ENCODE assay signal across 1 cellular context in the genomic region with DNA sequence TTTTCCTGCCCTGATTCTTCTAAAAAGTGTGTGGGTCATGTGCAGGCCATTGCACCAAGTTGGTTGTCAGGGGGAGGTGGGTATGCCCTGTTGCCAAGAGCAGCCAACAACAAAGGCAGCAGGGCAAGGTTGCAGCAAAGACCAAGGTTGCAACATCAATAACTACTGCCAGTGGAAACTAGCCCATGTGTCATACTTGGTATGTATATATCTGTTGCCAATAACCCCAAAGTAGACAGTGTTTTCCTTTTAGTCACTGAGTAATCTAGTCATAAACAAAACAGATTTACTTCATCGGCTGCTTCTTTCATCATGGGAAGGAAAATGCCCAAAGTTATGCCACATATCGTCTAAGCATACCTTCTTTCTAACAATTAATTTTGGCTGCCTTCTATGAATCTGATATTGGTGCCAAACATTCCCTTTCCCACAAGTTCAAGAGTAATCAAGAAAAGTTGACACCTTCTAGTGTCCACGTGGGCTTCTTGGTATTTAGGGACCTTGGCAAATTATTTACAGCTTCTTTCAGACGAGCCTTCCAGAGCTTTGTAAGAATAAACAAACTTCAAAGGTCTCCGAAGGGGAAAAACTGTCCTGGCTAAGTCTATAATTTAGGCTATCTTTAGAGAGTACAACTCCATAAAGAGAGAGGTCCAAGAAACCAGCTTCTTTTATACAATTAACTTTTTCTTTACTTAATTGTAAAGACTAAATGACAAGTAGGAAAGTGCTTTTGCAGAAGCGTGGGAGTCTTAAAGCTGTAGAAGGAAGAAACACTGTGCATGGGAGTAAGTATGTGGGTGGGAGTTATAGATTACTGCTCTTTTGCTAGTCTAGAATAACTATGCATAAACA.
TF ChIP-seq lines count a peak whose summit lies in the region.

No MANE protein-coding gene starts in this region.

TF ChIP-seq in HepG2, 621 proteins besides CTCF, POLR2A, EP300 and RAD21 (continued from another document and continues in another):
- TF ChIP-seq, protein P1, sequence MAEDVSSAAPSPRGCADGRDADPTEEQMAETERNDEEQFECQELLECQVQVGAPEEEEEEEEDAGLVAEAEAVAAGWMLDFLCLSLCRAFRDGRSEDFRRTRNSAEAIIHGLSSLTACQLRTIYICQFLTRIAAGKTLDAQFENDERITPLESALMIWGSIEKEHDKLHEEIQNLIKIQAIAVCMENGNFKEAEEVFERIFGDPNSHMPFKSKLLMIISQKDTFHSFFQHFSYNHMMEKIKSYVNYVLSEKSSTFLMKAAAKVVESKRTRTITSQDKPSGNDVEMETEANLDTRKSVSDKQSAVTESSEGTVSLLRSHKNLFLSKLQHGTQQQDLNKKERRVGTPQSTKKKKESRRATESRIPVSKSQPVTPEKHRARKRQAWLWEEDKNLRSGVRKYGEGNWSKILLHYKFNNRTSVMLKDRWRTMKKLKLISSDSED (CRISPR knock-in tag; IDR thresholded peaks at IDR 0.05), result no peak
- TF ChIP-seq ZNF24 (IDR thresholded peaks at IDR 0.05), result no peak
- TF ChIP-seq ZKSCAN5 (CRISPR knock-in tag; IDR thresholded peaks at IDR 0.05), result no peak
- TF ChIP-seq, protein P2, sequence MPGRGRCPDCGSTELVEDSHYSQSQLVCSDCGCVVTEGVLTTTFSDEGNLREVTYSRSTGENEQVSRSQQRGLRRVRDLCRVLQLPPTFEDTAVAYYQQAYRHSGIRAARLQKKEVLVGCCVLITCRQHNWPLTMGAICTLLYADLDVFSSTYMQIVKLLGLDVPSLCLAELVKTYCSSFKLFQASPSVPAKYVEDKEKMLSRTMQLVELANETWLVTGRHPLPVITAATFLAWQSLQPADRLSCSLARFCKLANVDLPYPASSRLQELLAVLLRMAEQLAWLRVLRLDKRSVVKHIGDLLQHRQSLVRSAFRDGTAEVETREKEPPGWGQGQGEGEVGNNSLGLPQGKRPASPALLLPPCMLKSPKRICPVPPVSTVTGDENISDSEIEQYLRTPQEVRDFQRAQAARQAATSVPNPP (CRISPR knock-in tag; IDR thresholded peaks at IDR 0.05), result no peak
- TF ChIP-seq ZNF367 (CRISPR knock-in tag; IDR thresholded peaks at IDR 0.05; ENCODE audit: borderline replicate concordance), result no peak
- TF ChIP-seq ZBTB37 (CRISPR knock-in tag; IDR thresholded peaks at IDR 0.05), result no peak
- TF ChIP-seq, protein P3, sequence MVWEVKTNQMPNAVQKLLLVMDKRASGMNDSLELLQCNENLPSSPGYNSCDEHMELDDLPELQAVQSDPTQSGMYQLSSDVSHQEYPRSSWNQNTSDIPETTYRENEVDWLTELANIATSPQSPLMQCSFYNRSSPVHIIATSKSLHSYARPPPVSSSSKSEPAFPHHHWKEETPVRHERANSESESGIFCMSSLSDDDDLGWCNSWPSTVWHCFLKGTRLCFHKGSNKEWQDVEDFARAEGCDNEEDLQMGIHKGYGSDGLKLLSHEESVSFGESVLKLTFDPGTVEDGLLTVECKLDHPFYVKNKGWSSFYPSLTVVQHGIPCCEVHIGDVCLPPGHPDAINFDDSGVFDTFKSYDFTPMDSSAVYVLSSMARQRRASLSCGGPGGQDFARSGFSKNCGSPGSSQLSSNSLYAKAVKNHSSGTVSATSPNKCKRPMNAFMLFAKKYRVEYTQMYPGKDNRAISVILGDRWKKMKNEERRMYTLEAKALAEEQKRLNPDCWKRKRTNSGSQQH (CRISPR knock-in tag; IDR thresholded peaks at IDR 0.05; ENCODE audit: low read depth), result 0 out of 2 replicates have a peak, but pooled peaks have one; percentile 43
- no peak for TF ChIP-seq TOPORS (CRISPR knock-in tag; IDR thresholded peaks at IDR 0.05)
- no peak for TF ChIP-seq ZNF737 (CRISPR knock-in tag; IDR thresholded peaks at IDR 0.05; ENCODE audit: borderline replicate concordance)
- no peak for TF ChIP-seq ZNF7 (CRISPR knock-in tag; IDR thresholded peaks at IDR 0.05)
- TF ChIP-seq MTA1 (CRISPR knock-in tag; IDR thresholded peaks at IDR 0.05; ENCODE audit: borderline replicate concordance), result no peak
- no peak for TF ChIP-seq ISL2 (CRISPR knock-in tag; IDR thresholded peaks at IDR 0.05)
- TF ChIP-seq ZBTB39 (CRISPR knock-in tag; IDR thresholded peaks at IDR 0.05), result no peak
- TF ChIP-seq EZH2 (conservative IDR thresholded peaks at IDR 0.05; ENCODE audit: low read depth, low read length), result no peak
- TF ChIP-seq, protein P4, sequence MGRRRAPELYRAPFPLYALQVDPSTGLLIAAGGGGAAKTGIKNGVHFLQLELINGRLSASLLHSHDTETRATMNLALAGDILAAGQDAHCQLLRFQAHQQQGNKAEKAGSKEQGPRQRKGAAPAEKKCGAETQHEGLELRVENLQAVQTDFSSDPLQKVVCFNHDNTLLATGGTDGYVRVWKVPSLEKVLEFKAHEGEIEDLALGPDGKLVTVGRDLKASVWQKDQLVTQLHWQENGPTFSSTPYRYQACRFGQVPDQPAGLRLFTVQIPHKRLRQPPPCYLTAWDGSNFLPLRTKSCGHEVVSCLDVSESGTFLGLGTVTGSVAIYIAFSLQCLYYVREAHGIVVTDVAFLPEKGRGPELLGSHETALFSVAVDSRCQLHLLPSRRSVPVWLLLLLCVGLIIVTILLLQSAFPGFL (CRISPR knock-in tag; IDR thresholded peaks at IDR 0.05), result no peak
- no peak for TF ChIP-seq FOXA1 (IDR thresholded peaks at IDR 0.05)
- TF ChIP-seq FOXA1 (CRISPR knock-in tag; IDR thresholded peaks at IDR 0.05), result peak; percentile 69
- TF ChIP-seq MTA3 (CRISPR knock-in tag; IDR thresholded peaks at IDR 0.05), result no peak
- no peak for TF ChIP-seq TCF12 (IDR thresholded peaks at IDR 0.05)
- no peak for TF ChIP-seq TCF12 (CRISPR knock-in tag; IDR thresholded peaks at IDR 0.05)
- no peak for TF ChIP-seq ZNF142 (CRISPR knock-in tag; IDR thresholded peaks at IDR 0.05)
- peak; percentile 81 for TF ChIP-seq SOX5 (CRISPR knock-in tag; IDR thresholded peaks at IDR 0.05; ENCODE audit: borderline replicate concordance)
- no peak for TF ChIP-seq EED (CRISPR knock-in tag; IDR thresholded peaks at IDR 0.05)
- TF ChIP-seq, protein P5, sequence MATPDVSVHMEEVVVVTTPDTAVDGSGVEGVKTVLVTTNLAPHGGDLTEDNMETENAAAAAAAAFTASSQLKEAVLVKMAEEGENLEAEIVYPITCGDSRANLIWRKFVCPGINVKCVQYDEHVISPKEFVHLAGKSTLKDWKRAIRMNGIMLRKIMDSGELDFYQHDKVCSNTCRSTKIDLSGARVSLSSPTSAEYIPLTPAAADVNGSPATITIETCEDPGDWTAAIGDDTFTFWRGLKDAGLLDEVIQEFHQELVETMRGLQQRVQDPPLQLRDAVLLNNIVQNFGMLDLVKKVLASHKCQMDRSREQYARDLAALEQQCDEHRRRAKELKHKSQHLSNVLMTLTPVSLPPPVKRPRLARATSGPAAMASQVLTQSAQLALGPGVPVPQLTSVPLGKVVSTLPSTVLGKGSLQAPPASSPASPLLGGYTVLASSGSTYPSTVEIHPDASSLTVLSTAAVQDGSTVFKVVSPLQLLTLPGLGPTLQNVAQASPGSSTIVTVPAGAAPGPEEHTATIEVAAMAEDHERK (CRISPR knock-in tag; IDR thresholded peaks at IDR 0.05; ENCODE audit: low read depth), result no peak
- TF ChIP-seq RBM39 (IDR thresholded peaks at IDR 0.05; ENCODE audit: low read depth, low read length, poor library complexity, severe bottlenecking), result no peak
- TF ChIP-seq ZNF543 (CRISPR knock-in tag; IDR thresholded peaks at IDR 0.05), result no peak
- TF ChIP-seq RELA (CRISPR knock-in tag; IDR thresholded peaks at IDR 0.05), result no peak
- no peak for TF ChIP-seq ZNF784 (CRISPR knock-in tag; IDR thresholded peaks at IDR 0.05; ENCODE audit: borderline replicate concordance)
- TF ChIP-seq ZNF883 (CRISPR knock-in tag; IDR thresholded peaks at IDR 0.05; ENCODE audit: not compliant biosample characterization), result no peak
- no peak for TF ChIP-seq SRSF4 (IDR thresholded peaks at IDR 0.05; ENCODE audit: low read depth, low read length, poor library complexity, severe bottlenecking)
- TF ChIP-seq, protein P6, sequence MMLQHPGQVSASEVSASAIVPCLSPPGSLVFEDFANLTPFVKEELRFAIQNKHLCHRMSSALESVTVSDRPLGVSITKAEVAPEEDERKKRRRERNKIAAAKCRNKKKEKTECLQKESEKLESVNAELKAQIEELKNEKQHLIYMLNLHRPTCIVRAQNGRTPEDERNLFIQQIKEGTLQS (CRISPR knock-in tag; IDR thresholded peaks at IDR 0.05), result no peak
- no peak for TF ChIP-seq MEF2D (CRISPR knock-in tag; IDR thresholded peaks at IDR 0.05)
- TF ChIP-seq KLF16 (CRISPR knock-in tag; IDR thresholded peaks at IDR 0.05), result peak in 1 of 2 experiments; percentile 37; a peak in 1 of 4 replicates
- no peak for TF ChIP-seq ZNF281 (CRISPR knock-in tag; IDR thresholded peaks at IDR 0.05; ENCODE audit: borderline replicate concordance)
- TF ChIP-seq SAP130 (CRISPR knock-in tag; IDR thresholded peaks at IDR 0.05; ENCODE audit: low read depth), result peak; percentile 85
